Comparison of ENCODE assay signal across 10 cellular contexts in genomic region chr5:160287378-160288051, GRCh38. TPM values are rescaled to one million over a fixed set of nuclear protein-coding genes. Genes with fewer than 3 reads are reported as not detected.
A peak's percentile ranks its signal among the peaks of the same experiment; 100 is the strongest.
DNase-seq lines count a peak whose midpoint lies in the region; ATAC-seq and TF ChIP-seq lines count a peak whose summit lies in the region.
"Had no signal": no experiment of that assay in that cellular context is flagged by ENCODE, and none has a peak within 500 bp of the region (broad histone marks: within the 10 kb centered on the region; RNA-seq: fewer than 3 reads in every experiment).

No MANE protein-coding gene starts in this region.

- H2BK5ac ChIP-seq in mesendoderm (ENCODE audit: low read length), result peak overlapping the region; percentile 44

- DNase-seq in AG08396 (ENCODE audit: low spot score) (peak; percentile 22), NCI-H2227 treated with DMSO at 0.1 percent for 48 hours (lab: John Stamatoyannopoulos, UW) (peak; percentile 8), mesendoderm (peak; percentile 95), GM03348 (ENCODE audit: low spot score) (no peak)
- DNase-seq: T-helper 17 cell had no signal

- H3K18ac ChIP-seq in mesendoderm (ENCODE audit: low read length), result no peak overlapping the region

- no peak overlapping the region for H3K23ac ChIP-seq in mesendoderm (ENCODE audit: low read length)

- H2BK120ac ChIP-seq in mesendoderm (ENCODE audit: low read depth, low read length), result no peak overlapping the region

- H3K4me1 ChIP-seq in ectodermal cell (ENCODE audit: control insufficient read depth, insufficient read depth, low read length) (peaks cover 29% of the 10 kb centered on the region), mesendoderm (ENCODE audit: control insufficient read depth, low read depth, low read length) (peaks cover 11% of the 10 kb centered on the region)

- no peaks in the 10 kb centered on the region for H3K27me3 ChIP-seq in ectodermal cell (ENCODE audit: control insufficient read depth, insufficient read depth, low read length, poor library complexity, severe bottlenecking)
- H3K27me3 ChIP-seq in mesendoderm (ENCODE audit: insufficient read depth, low read length, poor library complexity), result no peaks in the 10 kb centered on the region

- ATAC-seq in GM18505 (IDR thresholded peaks at IDR 0.05; ENCODE audit: unreplicated experiment), result no peak
- ATAC-seq in HG02763 (IDR thresholded peaks at IDR 0.05; ENCODE audit: unreplicated experiment), result no peak
- ATAC-seq in GM18909 (IDR thresholded peaks at IDR 0.05; ENCODE audit: poor library complexity, unreplicated experiment), result no peak
- ATAC-seq: T-helper 17 cell had no signal

- H3K27ac ChIP-seq in ectodermal cell (ENCODE audit: insufficient read depth, low read depth, low read length, poor library complexity, severe bottlenecking) (peak overlapping the region; percentile 87), mesendoderm (ENCODE audit: low read depth, low read length) (peak overlapping the region; percentile 59)

- H3K4me3 ChIP-seq in ectodermal cell (ENCODE audit: insufficient read depth, low read depth, low read length) (no peak overlapping the region), mesendoderm (ENCODE audit: low read length) (no peak overlapping the region)

- peak overlapping the region; percentile 78 for H3K56ac ChIP-seq in mesendoderm (ENCODE audit: low read length)

- no peak overlapping the region for H4K5ac ChIP-seq in mesendoderm (ENCODE audit: low read length)

- H3K36me3 ChIP-seq in ectodermal cell (ENCODE audit: control insufficient read depth, insufficient read depth, low read length) (no peaks in the 10 kb centered on the region), mesendoderm (ENCODE audit: control insufficient read depth, insufficient read depth, low read length) (no peaks in the 10 kb centered on the region)

- H3K9me3 ChIP-seq in ectodermal cell (ENCODE audit: control insufficient read depth, low read length), result no peaks in the 10 kb centered on the region

- TF ChIP-seq POLR2A in GM18505 (IDR thresholded peaks at IDR 0.05; ENCODE audit: borderline replicate concordance, extremely low read depth, insufficient read depth, insufficient read length), result no peak

- peaks cover 5% of the 10 kb centered on the region for H3K79me2 ChIP-seq in mesendoderm (ENCODE audit: control insufficient read depth, insufficient read depth, low read length)

- no peak overlapping the region for H2BK15ac ChIP-seq in mesendoderm (replicated peaks; ENCODE audit: low read depth)

- H3K79me1 ChIP-seq in mesendoderm (ENCODE audit: low read length), result peaks cover 14% of the 10 kb centered on the region

- H2AK5ac ChIP-seq in mesendoderm (ENCODE audit: low read length), result no peak overlapping the region

- peak overlapping the region; percentile 31 for H3K9ac ChIP-seq in mesendoderm (ENCODE audit: low read length)

- H3K4ac ChIP-seq in mesendoderm (ENCODE audit: low read depth, low read length), result no peak overlapping the region

- H3K4me2 ChIP-seq in mesendoderm (ENCODE audit: low read length), result no peak overlapping the region

- no peak overlapping the region for H4K8ac ChIP-seq in mesendoderm (ENCODE audit: low read depth, low read length)

- WGBS in ectodermal cell, 2 experiments, result 2 to 5% methylated on average over 8 of the region's 8 CpGs
- WGBS in mesendoderm (ENCODE audit: extremely low coverage, insufficient coverage, low lambda C conversion rate), result no CpG with 5 or more reads among the region's 8 CpGs

RNA-seq across cellular contexts. Expression of gene CCNJL, which starts 24.8 kb away (rescaled TPM):
- polyA plus RNA-seq in ectodermal cell (2013, experiment 1 of 4), result 26.8 TPM
- 31.7 TPM for polyA plus RNA-seq in ectodermal cell (2013, experiment 2 of 4)
- 20.9 TPM for polyA plus RNA-seq in ectodermal cell (2013, experiment 3 of 4)
- polyA plus RNA-seq in ectodermal cell (2013, experiment 4 of 4), result 26.2 TPM
- polyA plus RNA-seq in mesendoderm (2013, experiment 1 of 2), result 15.1 TPM
- polyA plus RNA-seq in mesendoderm (2013, experiment 2 of 2), result 16.2 TPM

RNA-seq across cellular contexts. Expression of gene FABP6, which starts 58.2 kb away (rescaled TPM):
- polyA plus RNA-seq in ectodermal cell (2013, experiment 1 of 4), result 2.2 TPM
- polyA plus RNA-seq in ectodermal cell (2013, experiment 2 of 4), result 1.1 TPM
- polyA plus RNA-seq in ectodermal cell (2013, experiment 3 of 4), result 1.1 TPM
- polyA plus RNA-seq in ectodermal cell (2013, experiment 4 of 4), result 1.0 TPM
- 6.5 TPM for polyA plus RNA-seq in mesendoderm (2013, experiment 1 of 2)
- 5.7 TPM for polyA plus RNA-seq in mesendoderm (2013, experiment 2 of 2)
- polyA plus RNA-seq: AG04450 had no signal
